ENCODE assay signal across 25 cellular contexts in the genomic region with DNA sequence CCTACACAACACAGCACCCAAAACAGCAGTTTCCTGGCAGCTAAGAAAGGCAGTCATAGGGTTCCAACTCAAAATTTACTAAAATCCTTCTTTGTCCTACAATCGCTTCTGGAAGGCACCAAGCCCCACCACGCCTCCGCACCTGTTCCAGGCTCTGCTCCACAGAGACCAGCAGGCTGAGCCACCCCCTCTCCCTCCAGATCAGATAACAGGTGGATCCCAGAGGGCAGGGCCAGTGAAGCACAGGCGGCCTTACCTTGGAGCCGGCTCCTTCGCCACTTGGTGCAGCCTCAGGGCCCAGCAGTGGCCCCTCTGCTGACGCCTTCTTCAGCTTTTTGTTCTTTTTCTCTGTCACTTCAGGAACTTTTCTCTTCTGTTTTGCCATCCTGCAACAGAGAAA. TPM values are rescaled to one million over a fixed set of nuclear protein-coding genes. Genes with fewer than 3 reads are reported as not detected.
"Had no signal": no experiment of that assay in that cellular context is flagged by ENCODE, and none has a peak within 500 bp of the region (broad histone marks: within the 10 kb centered on the region; RNA-seq: fewer than 3 reads in every experiment).

No MANE protein-coding gene starts in this region.

- H3K4me3 ChIP-seq: esophagus muscularis mucosa, heart right ventricle, lung, mucosa of descending colon, right atrium auricular region, testis, transverse colon had no signal

- H3K36me3 ChIP-seq: right atrium auricular region, transverse colon had no signal

- H2AFZ ChIP-seq: parathyroid adenoma had no signal

- H3K27ac ChIP-seq: esophagus muscularis mucosa, foreskin keratinocyte, heart right ventricle, parathyroid adenoma, right atrium auricular region, testis, transverse colon had no signal

- H3K4me1 ChIP-seq: foreskin keratinocyte, parathyroid adenoma had no signal

- H3K4me3 Mint-ChIP-seq: activated B cell treated with CpG ODN at 0.5 μM for 24 hours; activated CD8-positive, alpha-beta T cell treated with anti-CD3 and anti-CD28 coated beads, Interleukin-2, amount 10 ng/mL, durations not matched to agents 7 days and 5 days; activated naive CD4-positive, alpha-beta T cell treated with anti-CD3 and anti-CD28 coated beads for 36 hours; activated T-cell treated with anti-CD3 and anti-CD28 coated beads, Interleukin-2, amount 50 U/mL, for 72 hours; dendritic cell treated with granulocyte-macrophage colony-stimulating factor and Interleukin-4, amounts not matched to agents 40 ng/mL and 50 ng/mL, for 4 days; endodermal cell; neural crest cell; T-helper 2 cell treated with Interferon-gamma antibody and Interleukin-4, amounts not matched to agents 5 μg/mL and 100 μg/mL, for 36 hours had no signal

- H3K27me3 ChIP-seq: esophagus muscularis mucosa, foreskin keratinocyte, heart right ventricle, right atrium auricular region, testis, transverse colon had no signal

- H3K9ac ChIP-seq: parathyroid adenoma had no signal

- ATAC-seq: activated CD8-positive, alpha-beta T cell treated with anti-CD3 and anti-CD28 coated beads, Interleukin-2, amount 10 ng/mL, durations not matched to agents 7 days and 5 days; activated T-cell treated with anti-CD3 and anti-CD28 coated beads, Interleukin-2, amount 50 U/mL, for 72 hours; foreskin keratinocyte; heart right ventricle; left lobe of liver; mucosa of descending colon; stimulated activated naive CD8-positive, alpha-beta T cell treated with anti-CD3 and anti-CD28 coated beads, Interleukin-15, Interleukin-2, amounts not matched to agents 100 U/mL and 50 U/mL, for 24 hours had no signal

- H3K27ac Mint-ChIP-seq: activated B cell treated with CpG ODN at 0.5 μM for 24 hours; activated CD8-positive, alpha-beta T cell treated with anti-CD3 and anti-CD28 coated beads, Interleukin-2, amount 10 ng/mL, durations not matched to agents 7 days and 5 days; activated naive CD4-positive, alpha-beta T cell treated with anti-CD3 and anti-CD28 coated beads for 36 hours; activated T-cell treated with anti-CD3 and anti-CD28 coated beads, Interleukin-2, amount 50 U/mL, for 72 hours; dendritic cell treated with granulocyte-macrophage colony-stimulating factor and Interleukin-4, amounts not matched to agents 40 ng/mL and 50 ng/mL, for 4 days; endodermal cell; T-helper 2 cell treated with Interferon-gamma antibody and Interleukin-4, amounts not matched to agents 5 μg/mL and 100 μg/mL, for 36 hours had no signal

- DNase-seq: activated B cell treated with CpG ODN at 0.5 μM for 24 hours; activated CD8-positive, alpha-beta T cell treated with anti-CD3 and anti-CD28 coated beads, Interleukin-2, amount 10 ng/mL, durations not matched to agents 7 days and 5 days; activated naive CD4-positive, alpha-beta T cell treated with anti-CD3 and anti-CD28 coated beads for 36 hours; activated T-cell treated with anti-CD3 and anti-CD28 coated beads for 4 hours; activated T-cell treated with anti-CD3 and anti-CD28 coated beads, Interleukin-2, amount 50 U/mL, for 72 hours; amniotic stem cell; central memory CD4-positive, alpha-beta T cell; endodermal cell; foreskin keratinocyte; heart right ventricle; kidney glomerular epithelial cell; occipital lobe; stimulated activated naive CD8-positive, alpha-beta T cell treated with anti-CD3 and anti-CD28 coated beads, Interleukin-15, Interleukin-2, amounts not matched to agents 100 U/mL and 50 U/mL, for 24 hours; T-helper 1 cell; testis; transverse colon had no signal

- H3K9me3 Mint-ChIP-seq: activated B cell treated with CpG ODN at 0.5 μM for 24 hours; dendritic cell treated with granulocyte-macrophage colony-stimulating factor and Interleukin-4, amounts not matched to agents 40 ng/mL and 50 ng/mL, for 4 days; T-helper 2 cell treated with Interferon-gamma antibody and Interleukin-4, amounts not matched to agents 5 μg/mL and 100 μg/mL, for 36 hours had no signal

- H3K27me3 Mint-ChIP-seq: activated B cell treated with CpG ODN at 0.5 μM for 24 hours; dendritic cell treated with granulocyte-macrophage colony-stimulating factor and Interleukin-4, amounts not matched to agents 40 ng/mL and 50 ng/mL, for 4 days had no signal

- H3K9me3 ChIP-seq: esophagus muscularis mucosa, mucosa of descending colon, testis, transverse colon had no signal

RNA-seq across cellular contexts. Expression of gene GPER1, which starts 39.1 kb away (rescaled TPM):
- total RNA-seq: activated naive CD4-positive, alpha-beta T cell treated with anti-CD3 and anti-CD28 coated beads for 36 hours had no signal
